10 cellular contexts compared by ENCODE assay signal in genomic region chr16:27749547-27749875, GRCh38.
"Had no signal": no experiment of that assay in that cellular context is flagged by ENCODE, and none has a peak within 500 bp of the region (broad histone marks: within the 10 kb centered on the region; RNA-seq: fewer than 3 reads in every experiment).

No MANE protein-coding gene starts in this region.

- H3K4me3 ChIP-seq: body of pancreas, cardiac muscle cell, stomach, suprapubic skin, vagina had no signal

- H3K9me3 ChIP-seq: body of pancreas, stomach, suprapubic skin, vagina had no signal

- H3K36me3 ChIP-seq: cardiac muscle cell, suprapubic skin had no signal

- H3K4me1 ChIP-seq: body of pancreas, foreskin keratinocyte, vagina had no signal

- DNase-seq: activated T-cell treated with anti-CD3 and anti-CD28 coated beads for 4 hours; effector CD8-positive, alpha-beta T cell; naive B cell; stomach had no signal

- H3K27ac ChIP-seq: body of pancreas, cardiac muscle cell, foreskin keratinocyte, stomach, suprapubic skin, vagina had no signal

- H3K27me3 ChIP-seq: body of pancreas, cardiac muscle cell, foreskin keratinocyte, stomach, suprapubic skin, vagina had no signal

- ATAC-seq: body of pancreas; stimulated activated memory B cell treated with anti-CD40 and anti-IgM and Interleukin-4, amounts not matched to agents 10 μg/mL and 1 μg/mL and 100 μg/mL, for 72 hours had no signal
